In genomic region chr10:50512743-50513416, GRCh38 we compare ENCODE assay signal across 9 cellular contexts.
DNase-seq lines count a peak whose midpoint lies in the region; ATAC-seq and TF ChIP-seq lines count a peak whose summit lies in the region.
"Had no signal": no experiment of that assay in that cellular context is flagged by ENCODE, and none has a peak within 500 bp of the region (broad histone marks: within the 10 kb centered on the region; RNA-seq: fewer than 3 reads in every experiment).

No MANE protein-coding gene starts in this region.

- peaks cover 4 to 10% of the 10 kb centered on the region in 2 donors for H3K4me1 ChIP-seq in esophagus (ENCODE audit: control insufficient read depth in 2 of 2, insufficient read depth in 2 of 2, low read length in 1 of 2)

- ATAC-seq in GM18505 (IDR thresholded peaks at IDR 0.05; ENCODE audit: unreplicated experiment), result peak; percentile 39
- peak; percentile 47 for ATAC-seq in GM21367 (IDR thresholded peaks at IDR 0.05; ENCODE audit: unreplicated experiment)
- ATAC-seq in HG03432 (IDR thresholded peaks at IDR 0.05; ENCODE audit: unreplicated experiment), result peak; percentile 39

- no peaks in the 10 kb centered on the region for H3K27me3 ChIP-seq in esophagus (ENCODE audit: control insufficient read depth in 1 of 2, insufficient read depth in 2 of 2, low read length in 2 of 2)

- H3K36me3 ChIP-seq in esophagus (ENCODE audit: control insufficient read depth in 2 of 2, insufficient read depth in 2 of 2, low read length in 1 of 2), result no peaks in the 10 kb centered on the region

- peak overlapping the region; percentile 41 to 54 for H3K27ac ChIP-seq in esophagus (ENCODE audit: low read depth in 2 of 2, low read length in 1 of 2)

- WGBS in esophagus, 2 donors, result 80 to 88% methylated on average over 3 of the region's 3 CpGs

- DNase-seq in inferior parietal cortex (ENCODE audit: extremely low spot score) (no peak), SIG-M5 (lab: John Stamatoyannopoulos, UW) (no peak), T1000 (lab: John Stamatoyannopoulos, UW) (no peak), NCI-H2029 treated with DMSO at 0.1 percent for 48 hours (lab: John Stamatoyannopoulos, UW) (no peak)
- DNase-seq: activated gamma-delta T cell treated with Interleukin-2 at 50 U/mL for 16 hours had no signal

- no peak overlapping the region for H3K4me3 ChIP-seq in esophagus (ENCODE audit: low read depth in 1 of 2, low read length in 2 of 2)

- TF ChIP-seq POLR2A in GM18505 (IDR thresholded peaks at IDR 0.05; ENCODE audit: borderline replicate concordance, extremely low read depth, insufficient read depth, insufficient read length), result no peak

- H3K9me3 ChIP-seq in esophagus (ENCODE audit: control insufficient read depth in 2 of 2, insufficient read depth in 1 of 2, low read depth in 1 of 2, low read length in 1 of 2), result no peaks in the 10 kb centered on the region
